ENCODE assay signal across 6 cellular contexts in the genomic region with DNA sequence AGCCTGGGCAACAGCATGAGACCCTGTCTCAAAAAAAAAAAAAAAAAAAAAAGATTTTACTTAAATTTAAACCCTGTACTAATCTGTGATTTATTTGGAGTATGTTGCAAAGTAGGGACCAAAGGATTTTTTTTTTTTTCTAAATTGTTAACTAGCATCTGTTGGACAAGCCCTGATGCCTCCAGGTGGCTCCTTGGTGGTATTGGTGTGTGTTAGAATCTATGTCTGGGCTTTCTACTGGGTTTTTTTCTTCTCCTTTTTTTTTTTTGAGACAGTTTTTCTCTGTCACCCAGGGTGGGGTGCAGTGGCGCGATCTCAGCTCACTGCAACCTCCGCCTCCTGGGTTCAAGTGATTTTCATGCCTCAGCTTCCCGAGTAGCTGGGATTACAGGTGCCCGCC. TPM values are rescaled to one million over a fixed set of nuclear protein-coding genes. Genes with fewer than 3 reads are reported as not detected.
DNase-seq lines count a peak whose midpoint lies in the region; ATAC-seq, FAIRE-seq and TF ChIP-seq lines count a peak whose summit lies in the region.
"Not testable (repeated sequence)": the region's sequence is repeated elsewhere in the genome, so short reads cannot be mapped to it uniquely, and the experiment has no call there.

No MANE protein-coding gene starts in this region.

- not testable (repeated sequence) for H3K36me3 Mint-ChIP-seq in memory B cell

- peak; percentile 3 for FAIRE-seq in G401.6 (lab: Jason Lieb, UNC)
- not testable (repeated sequence) for FAIRE-seq in GM12878 (lab: Jason Lieb, UNC)

- H3K36me3 ChIP-seq in OCI-LY7 (ENCODE audit: insufficient read depth, low read length); GM12878 (ENCODE audit: control insufficient read depth in 2 of 2, insufficient read depth in 2 of 2, low read length in 1 of 2): not testable (repeated sequence)

- BruUV-seq in OCI-LY7 (replicated peaks; lab: Mats Ljungman, UMichigan); GM12878 (replicated peaks; lab: Mats Ljungman, UMichigan): not testable (repeated sequence)

- not testable (repeated sequence) for H3K4me3 Mint-ChIP-seq in memory B cell

- in situ Hi-C loops in GM12878 (cut with MboI) = not testable (repeated sequence)

- H4K20me1 ChIP-seq in OCI-LY7 (ENCODE audit: insufficient read depth, low read length); GM12878 (ENCODE audit: control insufficient read depth, insufficient read depth): not testable (repeated sequence)

- not testable (repeated sequence) for TF ChIP-seq EP300 in GM12878 (IDR thresholded peaks at IDR 0.05; ENCODE audit: borderline replicate concordance in 1 of 2, control insufficient read depth in 1 of 2, low read depth in 2 of 2, low read length in 2 of 2)

- not testable (repeated sequence) for H3K9me2 ChIP-seq in OCI-LY7 (ENCODE audit: insufficient read depth, low read length)

- not testable (repeated sequence) for H3K4me2 ChIP-seq in OCI-LY7 (ENCODE audit: low read length); GM12878 (ENCODE audit: control insufficient read depth, insufficient read depth)

- CTCF ChIA-PET in OCI-LY7 (lab: Charles Lee; ENCODE audit: unreplicated experiment) = not testable (repeated sequence)
- CTCF ChIA-PET in GM12878 (lab: Yijun Ruan, JAX) = interaction anchor here (0.7 kb wide), 1 partner anchor 26 kb away, joined by 3 read pairs; no protein-coding TSS in a partner anchor

- not testable (repeated sequence) for H3K4me1 Mint-ChIP-seq in memory B cell

- not testable (repeated sequence) for H3K4me3 ChIP-seq in OCI-LY7 (ENCODE audit: low read depth, low read length, poor library complexity, severe bottlenecking); GM12878

- not testable (repeated sequence) for H3K9ac ChIP-seq in GM12878 (ENCODE audit: control insufficient read depth, insufficient read depth, low read length)

- not testable (repeated sequence) for H3K79me2 ChIP-seq in OCI-LY7 (ENCODE audit: insufficient read depth, low read depth, low read length); GM12878 (ENCODE audit: control insufficient read depth, insufficient read depth, low read length)

- intact Hi-C loops in OCI-LY7 (cut with micrococcal nuclease; ENCODE audit: unreplicated experiment) = loop anchor here (2.0 kb wide), 1 partner anchor 35 kb away; no protein-coding TSS in a partner anchor
- intact Hi-C loops in GM12878 (cut with micrococcal nuclease; ENCODE audit: unreplicated experiment) = not testable (repeated sequence)

- TF ChIP-seq CTCF in OCI-LY7 (conservative IDR thresholded peaks at IDR 0.05; ENCODE audit: low read length) = peak; percentile 41; the same call in 1 of the 2 replicates
- TF ChIP-seq CTCF in VCaP (conservative IDR thresholded peaks at IDR 0.05) = 0 out of 2 replicates have a peak, but pooled peaks have one; percentile 6
- TF ChIP-seq CTCF in GM12878 (IDR thresholded peaks at IDR 0.05 in 2 of 3, conservative IDR thresholded peaks at IDR 0.05 in 1 of 3; ENCODE audit: control insufficient read depth in 2 of 3, extremely low read depth in 1 of 3, insufficient read depth in 1 of 3, low read depth in 3 of 3, low read length in 3 of 3) = not testable (repeated sequence)

- WGBS in GM12878 (ENCODE audit: insufficient coverage, insufficient replicate concordance, low lambda C conversion rate, missing lambda C conversion rate) = 0% methylated on average over 2 of the region's 5 CpGs

- H3K27me3 ChIP-seq in GM12878 (replicated peaks in 1 of 2; ENCODE audit: control insufficient read depth in 2 of 2, insufficient read depth in 2 of 2, low read length in 1 of 2) = not testable (repeated sequence)

- TF ChIP-seq POLR2A in GM12878 (IDR thresholded peaks at IDR 0.05; ENCODE audit: low read depth, low read length) = not testable (repeated sequence)

- H3K4me1 ChIP-seq in OCI-LY7 (ENCODE audit: insufficient read depth, low read length, poor library complexity, severe bottlenecking) = peaks cover 30% of the 10 kb centered on the region
- not testable (repeated sequence) for H3K4me1 ChIP-seq in GM12878 (ENCODE audit: control insufficient read depth, insufficient read depth, low read length)

- not testable (repeated sequence) for H2AFZ ChIP-seq in OCI-LY7 (ENCODE audit: low read length); GM12878 (ENCODE audit: control insufficient read depth, low read depth, low read length)

- POLR2A ChIA-PET in OCI-LY7 (lab: Charles Lee) = not testable (repeated sequence)
- POLR2A ChIA-PET in GM12878 (lab: Charles Lee) = interaction anchor here (0.7 kb wide), 1 partner anchor 554 kb away, joined by 8 read pairs; no protein-coding TSS in a partner anchor

- not testable (repeated sequence) for H3K27me3 Mint-ChIP-seq in memory B cell

- not testable (repeated sequence) for H3K27ac Mint-ChIP-seq in memory B cell

- DNase-seq in NAMALWA (ENCODE audit: low spot score) = peak; percentile 53
- peak; percentile 75 for DNase-seq in OCI-LY7 (ENCODE audit: low spot score)
- DNase-seq in GM12878 (ENCODE audit: low read depth, low spot score); memory B cell (ENCODE audit: low spot score in 2 of 2): not testable (repeated sequence)

- H3K27ac ChIP-seq in OCI-LY7 (ENCODE audit: low read depth, low read length, poor library complexity, severe bottlenecking) = peak overlapping the region; percentile 21
- not testable (repeated sequence) for H3K27ac ChIP-seq in VCaP; GM12878 (ENCODE audit: control insufficient read depth, insufficient read depth)

- not testable (repeated sequence) for H3K9me3 ChIP-seq in OCI-LY7 (ENCODE audit: low read length); GM12878 (replicated peaks; ENCODE audit: control insufficient read depth, insufficient read depth, low read length)

- not testable (repeated sequence) for ATAC-seq in GM12878
- ATAC-seq in memory B cell (ENCODE audit: low read depth) = peak; percentile 83

- RAD21 ChIA-PET in GM12878 (lab: Charles Lee; ENCODE audit: unreplicated experiment) = not testable (repeated sequence)

- SMC1A ChIA-PET in GM12878 (lab: Charles Lee; ENCODE audit: uncharacterized antibody, unreplicated experiment) = not testable (repeated sequence)

- not testable (repeated sequence) for H3K9me3 Mint-ChIP-seq in memory B cell

- 0 out of 2 replicates have a peak, but pooled peaks have one; percentile 5 for TF ChIP-seq RAD21 in GM12878 (IDR thresholded peaks at IDR 0.05; ENCODE audit: insufficient read depth, low read depth, low read length)

RNA-seq across cellular contexts. Expression of a gene that starts 7.9 kb away (rescaled TPM):
- total RNA-seq in OCI-LY7 (2014; rRNA removed; shearing (Covaris generic)) = 14.9 and 17.2 TPM in 2 replicates
- 16.7 and 19.2 TPM in 2 replicates for total RNA-seq in OCI-LY7 (2022)
- total RNA-seq in GM12878 (2013; cell fraction: nucleolus; rRNA removed) = 8.8 and 9.0 TPM in 2 replicates
- total RNA-seq in GM12878 (2014; rRNA removed) = 1.6 and 2.3 TPM in 2 replicates
- total RNA-seq in GM12878 (2014; rRNA removed; fragmentation: Illumina TruSeq; extraction: Trizol) = 0.45 and 0.64 TPM in 2 replicates
- 2.7 and 4.0 TPM in 2 replicates for total RNA-seq in GM12878 (2021)
- polyA plus RNA-seq in GM12878 (2011; ENCODE audit: low read depth) = 0.87 TPM
- 2.7 and 5.8 TPM in 2 replicates for polyA plus RNA-seq in GM12878 (2011; rRNA removed)
- polyA plus RNA-seq in GM12878 (2011; cell fraction: cytosol; rRNA removed) = 5.2 and 7.4 TPM in 2 replicates
- polyA plus RNA-seq in GM12878 (2011; cell fraction: nucleus; rRNA removed) = 11.7 and 14.1 TPM in 2 replicates
- 2.4 and 2.6 TPM in 2 replicates for polyA plus RNA-seq in GM12878 (2012)
- 0.14 and 0.35 TPM in 2 replicates for polyA plus RNA-seq in GM12878 (2014; fragmentation: Illumina TruSeq; extraction: Trizol)
- under 1 TPM in 1 of 2 experiments, not detected in 1; 0.09 TPM for polyA plus RNA-seq in GM12878 (2014; fragmentation: Nextera tagmentation; extraction: Ambion mirVana)
- polyA plus RNA-seq in GM12878 (2014; rRNA removed) = 1.4 and 3.6 TPM in 2 replicates
- polyA plus RNA-seq in GM12878 (2016; fragmentation: Nextera tagmentation; extraction: Ambion mirVana) = 1 to 10 TPM in 1 of 2 experiments, under 1 TPM in 1; 0.98 to 1.4 TPM
- 5.6 and 10.7 TPM in 2 replicates for polyA minus RNA-seq in GM12878 (2011; rRNA and poly(A)+ RNA removed)
- polyA minus RNA-seq in GM12878 (2011; cell fraction: cytosol; rRNA and poly(A)+ RNA removed) = 3.0 and 4.4 TPM in 2 replicates
- polyA minus RNA-seq in GM12878 (2011; cell fraction: nucleus; rRNA and poly(A)+ RNA removed) = 11.6 and 16.0 TPM in 2 replicates

RNA-seq across cellular contexts. Expression of a gene that starts 27.0 kb away (rescaled TPM):
- total RNA-seq in OCI-LY7 (2014; rRNA removed; shearing (Covaris generic)) = 45.2 and 52.9 TPM in 2 replicates
- total RNA-seq in OCI-LY7 (2022) (42.1 and 51.0 TPM in 2 replicates), GM12878 (2014; rRNA removed) (30.4 and 32.4 TPM in 2 replicates), GM12878 (2014; rRNA removed; fragmentation: Illumina TruSeq; extraction: Trizol) (8.3 and 9.4 TPM in 2 replicates), GM12878 (2021) (34.1 and 36.4 TPM in 2 replicates)
- 74.1 and 77.8 TPM in 2 replicates for total RNA-seq in GM12878 (2013; cell fraction: nucleolus; rRNA removed)
- 4.8 TPM for polyA plus RNA-seq in GM12878 (2011; ENCODE audit: low read depth)
- polyA plus RNA-seq in GM12878 (2011; rRNA removed) (4.3 and 11.7 TPM in 2 replicates), GM12878 (2014; fragmentation: Illumina TruSeq; extraction: Trizol) (4.3 and 6.6 TPM in 2 replicates), GM12878 (2014; fragmentation: Nextera tagmentation; extraction: Ambion mirVana) (1 to 10 TPM; 1.1 to 6.1 TPM), GM12878 (2014; rRNA removed) (37.9 and 44.7 TPM in 2 replicates), GM12878 (2016; fragmentation: Nextera tagmentation; extraction: Ambion mirVana) (10 to 100 TPM; 24.8 to 28.0 TPM)
- 15.7 and 29.5 TPM in 2 replicates for polyA plus RNA-seq in GM12878 (2011; cell fraction: cytosol; rRNA removed)
- 26.2 and 33.5 TPM in 2 replicates for polyA plus RNA-seq in GM12878 (2011; cell fraction: nucleus; rRNA removed)
- 15.2 and 16.5 TPM in 2 replicates for polyA plus RNA-seq in GM12878 (2012)
- polyA minus RNA-seq in GM12878 (2011; rRNA and poly(A)+ RNA removed) = 11.8 and 29.6 TPM in 2 replicates
- polyA minus RNA-seq in GM12878 (2011; cell fraction: cytosol; rRNA and poly(A)+ RNA removed) = 13.6 and 14.0 TPM in 2 replicates
- 38.4 and 46.0 TPM in 2 replicates for polyA minus RNA-seq in GM12878 (2011; cell fraction: nucleus; rRNA and poly(A)+ RNA removed)

RNA-seq across cellular contexts. Expression of a gene that starts 29.7 kb away (rescaled TPM):
- total RNA-seq in OCI-LY7 (2014; rRNA removed; shearing (Covaris generic)) = 6.2 and 6.6 TPM in 2 replicates
- total RNA-seq in OCI-LY7 (2022) (18.1 and 18.5 TPM in 2 replicates), GM12878 (2014; rRNA removed) (0.28 and 0.33 TPM in 2 replicates), GM12878 (2014; rRNA removed; fragmentation: Illumina TruSeq; extraction: Trizol) (0.18 and 0.28 TPM in 2 replicates), GM12878 (2021) (1.2 and 2.0 TPM in 2 replicates)
- total RNA-seq in GM12878 (2013; cell fraction: nucleolus; rRNA removed) = 3.1 and 3.2 TPM in 2 replicates
- 1.1 TPM for polyA plus RNA-seq in GM12878 (2011; ENCODE audit: low read depth)
- polyA plus RNA-seq in GM12878 (2011; rRNA removed) (0.82 and 1.7 TPM in 2 replicates), GM12878 (2014; fragmentation: Illumina TruSeq; extraction: Trizol) (0.22 and 0.28 TPM in 2 replicates), GM12878 (2014; fragmentation: Nextera tagmentation; extraction: Ambion mirVana) (under 1 TPM; 0.08 to 0.15 TPM), GM12878 (2014; rRNA removed) (1.2 and 2.4 TPM in 2 replicates), GM12878 (2016; fragmentation: Nextera tagmentation; extraction: Ambion mirVana) (under 1 TPM; 0.28 to 0.37 TPM)
- 1.3 and 2.1 TPM in 2 replicates for polyA plus RNA-seq in GM12878 (2011; cell fraction: cytosol; rRNA removed)
- polyA plus RNA-seq in GM12878 (2011; cell fraction: nucleus; rRNA removed) = 14.0 and 17.9 TPM in 2 replicates
- polyA plus RNA-seq in GM12878 (2012) = 2.4 and 2.6 TPM in 2 replicates
- polyA minus RNA-seq in GM12878 (2011; rRNA and poly(A)+ RNA removed) = 0.88 and 1.5 TPM in 2 replicates
- polyA minus RNA-seq in GM12878 (2011; cell fraction: cytosol; rRNA and poly(A)+ RNA removed) = 0.40 and 0.83 TPM in 2 replicates
- 1.8 and 1.9 TPM in 2 replicates for polyA minus RNA-seq in GM12878 (2011; cell fraction: nucleus; rRNA and poly(A)+ RNA removed)

RNA-seq across cellular contexts. Expression of a gene that starts 34.1 kb away (rescaled TPM):
- 33.6 and 35.7 TPM in 2 replicates for total RNA-seq in OCI-LY7 (2014; rRNA removed; shearing (Covaris generic))
- total RNA-seq in OCI-LY7 (2022) (40.6 and 45.5 TPM in 2 replicates), GM12878 (2014; rRNA removed) (31.5 and 33.3 TPM in 2 replicates), GM12878 (2014; rRNA removed; fragmentation: Illumina TruSeq; extraction: Trizol) (16.5 and 20.9 TPM in 2 replicates), GM12878 (2021) (42.1 and 43.9 TPM in 2 replicates)
- total RNA-seq in GM12878 (2013; cell fraction: nucleolus; rRNA removed) = 28.7 and 29.1 TPM in 2 replicates
- 12.9 TPM for polyA plus RNA-seq in GM12878 (2011; ENCODE audit: low read depth)
- polyA plus RNA-seq in GM12878 (2011; rRNA removed) (23.8 and 27.7 TPM in 2 replicates), GM12878 (2014; fragmentation: Illumina TruSeq; extraction: Trizol) (16.4 and 24.8 TPM in 2 replicates), GM12878 (2014; fragmentation: Nextera tagmentation; extraction: Ambion mirVana) (1 to 10 TPM; 2.7 to 8.4 TPM), GM12878 (2014; rRNA removed) (37.9 and 39.6 TPM in 2 replicates), GM12878 (2016; fragmentation: Nextera tagmentation; extraction: Ambion mirVana) (10 to 100 TPM; 34.0 to 38.9 TPM)
- polyA plus RNA-seq in GM12878 (2011; cell fraction: cytosol; rRNA removed) = 30.9 and 39.6 TPM in 2 replicates
- 23.1 and 30.9 TPM in 2 replicates for polyA plus RNA-seq in GM12878 (2011; cell fraction: nucleus; rRNA removed)
- polyA plus RNA-seq in GM12878 (2012) = 22.7 and 26.6 TPM in 2 replicates
- 18.3 and 28.3 TPM in 2 replicates for polyA minus RNA-seq in GM12878 (2011; rRNA and poly(A)+ RNA removed)
- 12.6 and 13.8 TPM in 2 replicates for polyA minus RNA-seq in GM12878 (2011; cell fraction: cytosol; rRNA and poly(A)+ RNA removed)
- polyA minus RNA-seq in GM12878 (2011; cell fraction: nucleus; rRNA and poly(A)+ RNA removed) = 8.9 and 15.5 TPM in 2 replicates
